33 cellular contexts compared by ENCODE assay signal in genomic region chr2:203989536-203989935, GRCh38. TPM values are rescaled to one million over a fixed set of nuclear protein-coding genes. Genes with fewer than 3 reads are reported as not detected.
A peak's percentile ranks its signal among the peaks of the same experiment; 100 is the strongest.
DNase-seq lines count a peak whose midpoint lies in the region; ATAC-seq and TF ChIP-seq lines count a peak whose summit lies in the region.
"Had no signal": no experiment of that assay in that cellular context is flagged by ENCODE, and none has a peak within 500 bp of the region (broad histone marks: within the 10 kb centered on the region; RNA-seq: fewer than 3 reads in every experiment).

No MANE protein-coding gene starts in this region.

- POLR2A ChIA-PET in T-cell (lab: Charles Lee) = interaction anchor here (0.6 to 0.9 kb wide), 3 partner anchors 17 to 520 kb away, joined by 3 to 4 read pairs (median 4); no protein-coding TSS in a partner anchor

- no peak for TF ChIP-seq CTCF in CD14-positive monocyte (IDR thresholded peaks at IDR 0.05)

- H3K4me1 Mint-ChIP-seq in activated CD4-positive, alpha-beta T cell treated with anti-CD3 and anti-CD28 coated beads, Interleukin-2, amount 10 ng/mL, durations not matched to agents 24 days and 14 days = peaks cover 32% of the 10 kb centered on the region
- peaks cover 3% of the 10 kb centered on the region for H3K4me1 Mint-ChIP-seq in CD14-positive monocyte
- peaks cover 30 to 40% (median 31%) of the 10 kb centered on the region in 3 donors for H3K4me1 Mint-ChIP-seq in T-cell
- H3K4me1 Mint-ChIP-seq in activated naive CD8-positive, alpha-beta T cell (ENCODE audit: low read depth) = peaks cover 39% of the 10 kb centered on the region
- H3K4me1 Mint-ChIP-seq: IgD-negative memory B cell had no signal

- H3K27ac Mint-ChIP-seq in activated CD4-positive, alpha-beta T cell treated with anti-CD3 and anti-CD28 coated beads, Interleukin-2, amount 10 ng/mL, durations not matched to agents 24 days and 14 days = peak overlapping the region; percentile 77
- peak overlapping the region in 4 of 7 donors; percentile 51 to 91 (median 85) for H3K27ac Mint-ChIP-seq in CD14-positive monocyte
- peak overlapping the region; percentile 17 to 46 for H3K27ac Mint-ChIP-seq in T-cell
- peak overlapping the region; percentile 82 for H3K27ac Mint-ChIP-seq in activated naive CD8-positive, alpha-beta T cell
- H3K27ac Mint-ChIP-seq: HFFc6, IgD-negative memory B cell had no signal

- intact Hi-C loops in activated CD4-positive, alpha-beta T cell treated with anti-CD3 and anti-CD28 coated beads, Interleukin-2, amount 10 ng/mL, durations not matched to agents 24 days and 14 days (cut with micrococcal nuclease) = loop anchor here (2.0 kb wide), 2 partner anchors 39 to 119 kb away; no protein-coding TSS in a partner anchor
- intact Hi-C loops in CD14-positive monocyte (cut with micrococcal nuclease) = no loop called here

- H3K4me3 Mint-ChIP-seq in activated CD4-positive, alpha-beta T cell treated with anti-CD3 and anti-CD28 coated beads, Interleukin-2, amount 10 ng/mL, durations not matched to agents 24 days and 14 days = peak overlapping the region; percentile 42
- peak overlapping the region in 1 of 2 donors; percentile 82 for H3K4me3 Mint-ChIP-seq in CD14-positive monocyte
- H3K4me3 Mint-ChIP-seq in T-cell = peak overlapping the region in 1 of 3 donors; percentile 7
- H3K4me3 Mint-ChIP-seq in activated naive CD8-positive, alpha-beta T cell = no peak overlapping the region
- H3K4me3 Mint-ChIP-seq: HFFc6, IgD-negative memory B cell had no signal

- ATAC-seq in T-cell (replicated peaks in 1 of 4) = peak in 1 of 4 experiments; percentile 31
- no peak for ATAC-seq in GM18511 (IDR thresholded peaks at IDR 0.05; ENCODE audit: unreplicated experiment)
- ATAC-seq: foreskin keratinocyte, heart right ventricle, left ventricle myocardium superior, right cardiac atrium had no signal

- CTCF ChIA-PET in T-cell (lab: Charles Lee) = no interaction called here

- no peaks in the 10 kb centered on the region for H3K27me3 Mint-ChIP-seq in activated CD4-positive, alpha-beta T cell treated with anti-CD3 and anti-CD28 coated beads, Interleukin-2, amount 10 ng/mL, durations not matched to agents 24 days and 14 days
- H3K27me3 Mint-ChIP-seq in CD14-positive monocyte (ENCODE audit: low read depth in 3 of 3) = peaks cover 1 to 3% (median 2%) of the 10 kb centered on the region in 3 donors
- no peaks in the 10 kb centered on the region for H3K27me3 Mint-ChIP-seq in T-cell
- no peaks in the 10 kb centered on the region for H3K27me3 Mint-ChIP-seq in activated naive CD8-positive, alpha-beta T cell

- no peak for DNase-seq in activated CD4-positive, alpha-beta T cell treated with anti-CD3 and anti-CD28 coated beads, Interleukin-2, amount 10 ng/mL, durations not matched to agents 24 days and 14 days
- no peak for DNase-seq in activated CD4-positive, alpha-beta T cell treated with anti-CD3 and anti-CD28 coated beads for 1 hour
- no peak for DNase-seq in CD14-positive monocyte (ENCODE audit: low spot score)
- DNase-seq in T-cell = no peak
- no peak for DNase-seq in middle frontal gyrus (ENCODE audit: extremely low spot score, low spot score)
- no peak for DNase-seq in NCI-H146 (lab: John Stamatoyannopoulos, UW)
- DNase-seq: activated CD4-positive, alpha-beta T cell treated with anti-CD3 and anti-CD28 coated beads, Interleukin-2, amount 50 U/mL, for 4 hours; activated gamma-delta T cell treated with Interleukin-2 at 50 U/mL for 16 hours; aorta; EL; esophagus squamous epithelium; foreskin keratinocyte; heart right ventricle; HFFc6; kidney; left ventricle myocardium superior; NCI-H1048; NCI-H1694 treated with DMSO at 0.1 percent for 48 hours; NCI-H510A treated with DMSO at 0.1 percent for 48 hours; SK-N-SH; stimulated activated CD4-positive, alpha-beta T cell treated with anti-CD3 and anti-CD28 coated beads, Interleukin-1b, Interleukin-23, amount 100 ng/mL, for 48 hours; stimulated activated naive CD4-positive, alpha-beta T cell treated with Interleukin-2 at 50 U/mL for 16 hours; T-helper 2 cell; uterus; WERI-Rb-1 had no signal

- no peaks in the 10 kb centered on the region for H3K36me3 Mint-ChIP-seq in activated CD4-positive, alpha-beta T cell treated with anti-CD3 and anti-CD28 coated beads, Interleukin-2, amount 10 ng/mL, durations not matched to agents 24 days and 14 days (ENCODE audit: low read depth)
- no peaks in the 10 kb centered on the region for H3K36me3 Mint-ChIP-seq in CD14-positive monocyte
- no peaks in the 10 kb centered on the region for H3K36me3 Mint-ChIP-seq in T-cell
- H3K36me3 Mint-ChIP-seq in activated naive CD8-positive, alpha-beta T cell = peaks cover 3% of the 10 kb centered on the region
- H3K36me3 Mint-ChIP-seq: IgD-negative memory B cell had no signal

- H3K9me3 Mint-ChIP-seq in activated CD4-positive, alpha-beta T cell treated with anti-CD3 and anti-CD28 coated beads, Interleukin-2, amount 10 ng/mL, durations not matched to agents 24 days and 14 days = no peaks in the 10 kb centered on the region
- peaks cover 0 to 5% (median 1%) of the 10 kb centered on the region in 7 donors for H3K9me3 Mint-ChIP-seq in CD14-positive monocyte
- no peaks in the 10 kb centered on the region for H3K9me3 Mint-ChIP-seq in T-cell
- no peaks in the 10 kb centered on the region for H3K9me3 Mint-ChIP-seq in activated naive CD8-positive, alpha-beta T cell (ENCODE audit: low read depth)
- H3K9me3 Mint-ChIP-seq: HFFc6, IgD-negative memory B cell had no signal

RNA-seq across cellular contexts. Expression of gene ICOS, which starts 53.0 kb away (rescaled TPM):
- 111 and 114 TPM in 2 replicates for total RNA-seq in activated CD4-positive, alpha-beta T cell treated with anti-CD3 and anti-CD28 coated beads, Interleukin-2, amount 10 ng/mL, durations not matched to agents 24 days and 14 days
- polyA plus RNA-seq in CD14-positive monocyte = under 1 TPM in 1 of 2 donors, not detected in 1; 0.13 TPM
- 10 to 100 TPM; 33.9 to 72.2 (median 41.9) TPM for total RNA-seq in T-cell
- total RNA-seq: A673, bronchial epithelial cell, foreskin keratinocyte, H1, HFFc6, HT-29, left ventricle myocardium superior had no signal
- polyA plus RNA-seq: foreskin keratinocyte, H1, SK-N-SH had no signal

Comparison
In these comparisons a context has a peak if more than half of its experiments do, and no peak if none do; other contexts are left out.
1. H3K27ac Mint-ChIP-seq: peak in every context shown above with its lines; median percentile 85 in CD14-positive monocyte; 82 in activated naive CD8-positive, alpha-beta T cell; 77 in activated CD4-positive, alpha-beta T cell treated with anti-CD3 and anti-CD28 coated beads, Interleukin-2, amount 10 ng/mL, durations not matched to agents 24 days and 14 days; 32 in T-cell.